12 cellular contexts compared by ENCODE assay signal in the genomic region with DNA sequence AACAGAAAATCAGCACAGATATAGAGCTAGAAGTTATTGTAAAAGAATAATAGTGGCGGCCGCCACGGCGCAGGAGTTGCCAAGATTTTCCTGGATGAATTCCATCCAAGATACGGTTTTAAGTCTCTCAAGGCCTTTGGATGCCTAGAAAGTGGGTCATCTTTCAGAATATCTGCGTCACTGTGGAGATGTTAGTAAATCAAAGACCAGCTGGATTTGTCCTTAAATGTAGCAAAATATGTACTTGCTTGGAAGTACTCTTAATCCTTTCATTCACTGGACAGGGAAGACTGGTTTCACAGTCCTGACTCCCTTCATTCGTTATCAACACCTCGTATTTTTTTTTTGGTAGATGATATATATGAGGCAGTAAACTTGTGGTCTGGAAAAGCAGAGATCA.
A peak's percentile ranks its signal among the peaks of the same experiment; 100 is the strongest.
DNase-seq lines count a peak whose midpoint lies in the region; ATAC-seq and TF ChIP-seq lines count a peak whose summit lies in the region.
"Had no signal": no experiment of that assay in that cellular context is flagged by ENCODE, and none has a peak within 500 bp of the region (broad histone marks: within the 10 kb centered on the region; RNA-seq: fewer than 3 reads in every experiment).

No MANE protein-coding gene starts in this region.

- WGBS in right lobe of liver (ENCODE audit: insufficient coverage, low coverage, low lambda C conversion rate, missing lambda C conversion rate) = 60% methylated on average over 8 of the region's 8 CpGs

- ATAC-seq in lower lobe of right lung (peak; percentile 44 to 49), right lobe of liver (no peak), HG03342 (IDR thresholded peaks at IDR 0.05; ENCODE audit: unreplicated experiment) (no peak)

- H3K4me3 ChIP-seq in HFF-Myc (replicated peaks; ENCODE audit: low read depth, low read length) (no peak overlapping the region), lower lobe of right lung (no peak overlapping the region), right lobe of liver (no peak overlapping the region)

- intact Hi-C loops in lower lobe of right lung (cut with DNase I) (no loop called here), right lobe of liver (cut with DNase I) (no loop called here)

- peak; percentile 63 for DNase-seq in HFF-Myc (ENCODE audit: extremely low read depth, low read depth)
- DNase-seq in dedifferentiated amniotic fluid mesenchymal stem cell (ENCODE audit: extremely low spot score) = peak; percentile 57
- no peak for DNase-seq in lower lobe of right lung
- DNase-seq in stromal cell of bone marrow (ENCODE audit: low read depth) = peak; percentile 87
- DNase-seq in right lobe of liver = no peak
- DNase-seq in stimulated activated CD4-positive, alpha-beta T cell treated with anti-CD3 and anti-CD28 coated beads, Interleukin-4, amount 100 ng/mL, for 24 hours = no peak
- DNase-seq in activated CD4-positive, alpha-beta T cell treated with anti-CD3 and anti-CD28 coated beads, Interleukin-2, amount 50 U/mL, for 48 hours = no peak
- DNase-seq: activated CD4-positive, alpha-beta T cell treated with anti-CD3 and anti-CD28 coated beads for 4 hours; activated gamma-delta T cell; kidney; NCI-H446 treated with DMSO at 0.1 percent for 48 hours had no signal

- TF ChIP-seq POLR2A in right lobe of liver (IDR thresholded peaks at IDR 0.05) = no peak

- H3K4me1 ChIP-seq in lower lobe of right lung (peaks cover 7% of the 10 kb centered on the region), right lobe of liver (peaks cover 0 to 21% (median 6%) of the 10 kb centered on the region in 4 donors)

- no peaks in the 10 kb centered on the region for H3K9me3 ChIP-seq in lower lobe of right lung
- no peaks in the 10 kb centered on the region for H3K9me3 ChIP-seq in right lobe of liver

- H3K36me3 ChIP-seq in lower lobe of right lung (no peaks in the 10 kb centered on the region), right lobe of liver (no peaks in the 10 kb centered on the region)

- H3K27me3 ChIP-seq in lower lobe of right lung (ENCODE audit: low read depth) = no peaks in the 10 kb centered on the region
- no peaks in the 10 kb centered on the region for H3K27me3 ChIP-seq in right lobe of liver

- TF ChIP-seq CTCF in HFF-Myc (IDR thresholded peaks at IDR 0.05; ENCODE audit: low read depth, low read length, missing control alignments) = no peak
- TF ChIP-seq CTCF in lower lobe of right lung (IDR thresholded peaks at IDR 0.05) = no peak
- no peak for TF ChIP-seq CTCF in right lobe of liver (IDR thresholded peaks at IDR 0.05)

- H3K27ac ChIP-seq in lower lobe of right lung (no peak overlapping the region), right lobe of liver (no peak overlapping the region)

Comparison
In these comparisons a context has a peak if more than half of its experiments do, and no peak if none do; other contexts are left out.
1. DNase-seq: peak in HFF-Myc (single experiment), dedifferentiated amniotic fluid mesenchymal stem cell (single experiment) and stromal cell of bone marrow (single experiment); none in lower lobe of right lung (single experiment), right lobe of liver (0 of 3), stimulated activated CD4-positive, alpha-beta T cell treated with anti-CD3 and anti-CD28 coated beads, Interleukin-4, amount 100 ng/mL, for 24 hours (single experiment) and activated CD4-positive, alpha-beta T cell treated with anti-CD3 and anti-CD28 coated beads, Interleukin-2, amount 50 U/mL, for 48 hours (0 of 2).
2. ATAC-seq: peak in lower lobe of right lung (2 of 2); none in right lobe of liver (0 of 4) and HG03342 (single experiment).